8 cellular contexts compared by ENCODE assay signal in the genomic region with DNA sequence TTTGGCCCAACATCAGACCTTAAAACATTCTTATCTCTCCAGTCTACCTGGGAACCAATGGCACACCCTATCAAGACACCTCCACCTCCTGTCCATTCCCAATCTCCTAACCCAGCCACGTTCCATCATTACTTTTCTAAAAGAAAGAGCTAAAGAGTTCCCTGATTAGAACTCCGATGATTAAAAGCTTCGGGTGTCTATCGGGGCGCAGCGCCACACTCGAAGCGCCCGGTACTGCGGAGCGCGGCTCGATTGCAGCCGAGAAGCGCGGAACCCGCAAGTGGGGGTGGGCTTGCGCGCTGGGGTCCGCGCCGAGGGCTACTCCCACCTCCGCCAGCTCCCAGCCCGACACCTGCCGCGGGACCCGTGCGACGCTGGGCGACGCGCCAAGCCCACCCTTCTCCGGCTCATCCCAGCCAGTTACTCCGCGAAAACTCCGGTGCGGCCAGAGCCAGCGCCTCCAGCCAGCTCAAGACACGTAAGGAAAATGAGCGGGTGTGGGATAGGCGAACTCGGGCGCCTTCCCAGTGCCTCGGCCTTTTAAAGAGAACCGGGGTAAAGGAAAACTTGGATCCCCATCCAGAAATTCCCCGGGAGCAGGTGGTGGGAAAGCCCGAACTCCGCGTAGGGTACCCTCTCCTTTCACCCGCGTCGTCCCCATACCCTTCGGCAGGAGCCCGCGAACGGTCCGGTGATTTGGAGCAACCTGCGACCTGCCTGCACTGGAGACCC. TPM values are rescaled to one million over a fixed set of nuclear protein-coding genes. Genes with fewer than 3 reads are reported as not detected.
DNase-seq lines count a peak whose midpoint lies in the region; ATAC-seq, FAIRE-seq and TF ChIP-seq lines count a peak whose summit lies in the region.

No MANE protein-coding gene starts in this region.

- no peak overlapping the region for H3K56ac ChIP-seq in H9 (ENCODE audit: insufficient read length, low read depth, low read length)

- H3K79me2 ChIP-seq in H9 (ENCODE audit: insufficient read depth, low read length) = no peaks in the 10 kb centered on the region
- H3K79me2 ChIP-seq in K562 (ENCODE audit: control insufficient read depth, insufficient read depth, low read length) = no peaks in the 10 kb centered on the region
- no peaks in the 10 kb centered on the region for H3K79me2 ChIP-seq in OCI-LY7 (ENCODE audit: insufficient read depth, low read depth, low read length)

- no peaks in the 10 kb centered on the region for H3K9me2 ChIP-seq in OCI-LY7 (ENCODE audit: insufficient read depth, low read length)

- H2AFZ ChIP-seq in H9 (ENCODE audit: low read length) = peak overlapping the region; percentile 50
- no peak overlapping the region for H2AFZ ChIP-seq in K562 (ENCODE audit: low read depth, low read length)
- H2AFZ ChIP-seq in OCI-LY7 (ENCODE audit: low read length) = no peak overlapping the region

- CTCF ChIA-PET in A549 (lab: Yijun Ruan, JAX) = interaction anchor here (0.6 to 3.0 kb wide), 18 partner anchors 10 to 834 kb away, joined by 3 to 15 read pairs (median 4); no protein-coding TSS in a partner anchor
- CTCF ChIA-PET in K562 (lab: Yijun Ruan, JAX; ENCODE audit: low intra/inter-chr PET ratio) = no interaction called here
- CTCF ChIA-PET in OCI-LY7 (lab: Charles Lee; ENCODE audit: unreplicated experiment) = no interaction called here

- no TSS peak for BruUV-seq in K562 (replicated peaks; lab: Mats Ljungman, UMichigan)
- BruUV-seq in OCI-LY7 (replicated peaks; lab: Mats Ljungman, UMichigan) = no TSS peak

- H3K9me3 Mint-ChIP-seq in H9 = peaks cover 9 to 14% of the 10 kb centered on the region in 2 experiments

- TF ChIP-seq POLR2A in A549 (IDR thresholded peaks at IDR 0.05; ENCODE audit: low read length) (no peak), K562 (conservative IDR thresholded peaks at IDR 0.05) (no peak), spleen (IDR thresholded peaks at IDR 0.05) (no peak)

- H4K20me1 ChIP-seq in H9 (ENCODE audit: control insufficient read depth, insufficient read depth, insufficient read length) (no peaks in the 10 kb centered on the region), K562 (replicated peaks; ENCODE audit: control insufficient read depth, insufficient read depth, low read length) (no peaks in the 10 kb centered on the region), OCI-LY7 (ENCODE audit: insufficient read depth, low read length) (no peaks in the 10 kb centered on the region)

- no peak overlapping the region for H2BK15ac ChIP-seq in H9 (ENCODE audit: low read depth, low read length)

- no peak overlapping the region for H3K4ac ChIP-seq in H9 (ENCODE audit: low read depth, low read length)

- POLR2A ChIA-PET in A549 (lab: Yijun Ruan, JAX) (no interaction called here), K562 (lab: Yijun Ruan, JAX) (no interaction called here), OCI-LY7 (lab: Charles Lee) (interaction anchor here (0.6 kb wide), 1 partner anchor 20 kb away, joined by 3 read pairs; no protein-coding TSS in a partner anchor)

- WGBS in A549 (ENCODE audit: missing lambda C conversion rate) = 18% methylated on average over 37 of the region's 58 CpGs
- no CpG with 5 or more reads among the region's 58 CpGs for WGBS in H9 (ENCODE audit: extremely low coverage, insufficient read length, low lambda C conversion rate)
- WGBS in K562 (ENCODE audit: insufficient coverage, low coverage, missing lambda C conversion rate) = 62% methylated on average over 19 of the region's 58 CpGs
- WGBS in spleen, 5 donors = 2 to 10% (median 3%) methylated on average over 40 to 58 of the region's 58 CpGs

- intact Hi-C loops in K562 (cut with micrococcal nuclease) = loop anchor here (1.0 to 5.0 kb wide), 5 partner anchors 136 to 834 kb away; no protein-coding TSS in a partner anchor
- intact Hi-C loops in spleen (cut with DNase I; ENCODE audit: low total_unique reads) = loop anchor here (10.0 kb wide), 2 partner anchors 287 to 837 kb away; no protein-coding TSS in a partner anchor
- intact Hi-C loops in OCI-LY7 (cut with micrococcal nuclease; ENCODE audit: unreplicated experiment) = no loop called here

- TF ChIP-seq CTCF in A549 (IDR thresholded peaks at IDR 0.05) (no peak), H9 (conservative IDR thresholded peaks at IDR 0.05) (peak; percentile 41; the same call in 2 of the 3 replicates), K562 (IDR thresholded peaks at IDR 0.05 in 2 of 3, conservative IDR thresholded peaks at IDR 0.05 in 1 of 3; ENCODE audit: insufficient read depth in 2 of 3, low read depth in 1 of 3, low read length in 3 of 3) (no peak), spleen (IDR thresholded peaks at IDR 0.05 in 8 of 11, conservative IDR thresholded peaks at IDR 0.05 in 3 of 11) (peak in 1 of 11 experiments; percentile 18), OCI-LY7 (conservative IDR thresholded peaks at IDR 0.05; ENCODE audit: low read length) (no peak)

- H3K4me2 ChIP-seq in A549 (peak overlapping the region; percentile 100), H9 (ENCODE audit: insufficient read depth, insufficient read length, low read length) (peak overlapping the region; percentile 68), K562 (ENCODE audit: insufficient read depth, low read length) (peak overlapping the region; percentile 68; the same call in 1 of the 2 replicates), OCI-LY7 (ENCODE audit: low read length) (no peak overlapping the region)

- no peaks in the 10 kb centered on the region for H3K79me1 ChIP-seq in H9 (ENCODE audit: insufficient read depth, low read depth, low read length, poor library complexity, severe bottlenecking)

- peaks cover 3 to 13% (median 12%) of the 10 kb centered on the region in 3 experiments; a peak in 6 of 7 replicates for H3K36me3 Mint-ChIP-seq in H9 (ENCODE audit: insufficient read depth in 1 of 3, low read depth in 3 of 3)

- H2BK120ac ChIP-seq in H9 (ENCODE audit: low read depth, low read length, poor library complexity, severe bottlenecking) = no peak overlapping the region

- ATAC-seq in A549 = peak; percentile 74 to 77
- ATAC-seq in K562 = no peak
- no peak for ATAC-seq in HG03442 (IDR thresholded peaks at IDR 0.05; ENCODE audit: unreplicated experiment)

- H3K4me3 ChIP-seq in A549 (peak overlapping the region; percentile 56), K562 (no peak overlapping the region), spleen (peak overlapping the region; percentile 37 to 68 (median 47)), OCI-LY7 (ENCODE audit: low read depth, low read length, poor library complexity, severe bottlenecking) (no peak overlapping the region)

- DNase-seq in A549 (ENCODE audit: low read depth in 1 of 2, low spot score in 1 of 2) (peak in 1 of 2 experiments; percentile 4), H9 (peak; percentile 45), K562 (ENCODE audit: extremely low read depth in 1 of 4, low spot score in 3 of 4) (no peak), iPS-NIHi7 (ENCODE audit: extremely low spot score) (peak; percentile 46), spleen (peak; percentile 65), OCI-LY7 (ENCODE audit: low spot score) (no peak), NCI-H345 treated with DMSO at 0.1 percent for 48 hours (lab: John Stamatoyannopoulos, UW; ENCODE audit: unreplicated experiment) (no peak)

- no peak overlapping the region for H2AK5ac ChIP-seq in H9 (ENCODE audit: insufficient read length, low read length)

- H3K36me3 ChIP-seq in K562 (ENCODE audit: control insufficient read depth, insufficient read depth, low read length) (no peaks in the 10 kb centered on the region), spleen (no peaks in the 10 kb centered on the region), OCI-LY7 (ENCODE audit: insufficient read depth, low read length) (no peaks in the 10 kb centered on the region)

- H2BK12ac ChIP-seq in H9 (ENCODE audit: insufficient read length, low read depth, low read length) = no peak overlapping the region

- TF ChIP-seq EP300 in A549 (IDR thresholded peaks at IDR 0.05) = no peak
- no peak for TF ChIP-seq EP300 in K562 (IDR thresholded peaks at IDR 0.05; ENCODE audit: low read length)

- in situ Hi-C loops in K562 (cut with MboI) = loop anchor here (10.0 kb wide), 2 partner anchors 137 to 227 kb away; no protein-coding TSS in a partner anchor

- H2BK20ac ChIP-seq in H9 (ENCODE audit: low read depth, low read length, poor library complexity, severe bottlenecking) = no peak overlapping the region

- H4K91ac ChIP-seq in H9 (ENCODE audit: insufficient read length, low read depth, low read length) = no peak overlapping the region

- no peak overlapping the region for H4K5ac ChIP-seq in H9 (ENCODE audit: insufficient read length, low read depth, low read length)

- H3K9ac ChIP-seq in H9 (ENCODE audit: extremely low read depth, insufficient read length, low read length) (peak overlapping the region; percentile 54), K562 (ENCODE audit: insufficient read depth in 1 of 2, low read depth in 2 of 2, low read length in 2 of 2) (no peak overlapping the region)

- H3K4me3 Mint-ChIP-seq in H9 = peak overlapping the region; percentile 90 to 95

- H3K9me1 ChIP-seq in K562 (ENCODE audit: control insufficient read depth, insufficient read depth, low read length) = no peaks in the 10 kb centered on the region

- FAIRE-seq in A549 (lab: Jason Lieb, UNC) (no peak), K562 (lab: Jason Lieb, UNC) (no peak)

- peaks cover 13 to 16% of the 10 kb centered on the region in 2 experiments for H3K4me1 Mint-ChIP-seq in H9

- no peak overlapping the region for H4K8ac ChIP-seq in H9 (replicated peaks; ENCODE audit: insufficient read length, low read depth, low read length)

- H3K27ac ChIP-seq in A549 (no peak overlapping the region), H9 (ENCODE audit: insufficient read length, low read depth, low read length) (no peak overlapping the region), K562 (ENCODE audit: extremely low read depth, low read depth, low read length) (no peak overlapping the region), spleen (peak overlapping the region in 7 of 8 donors; percentile 64 to 81 (median 72)), OCI-LY7 (ENCODE audit: low read depth, low read length, poor library complexity, severe bottlenecking) (no peak overlapping the region)

- TF ChIP-seq RAD21 in A549 (conservative IDR thresholded peaks at IDR 0.05 in 1 of 2, IDR thresholded peaks at IDR 0.05 in 1 of 2) (no peak), K562 (CRISPR knock-in tag; conservative IDR thresholded peaks at IDR 0.05 in 1 of 2, IDR thresholded peaks at IDR 0.05 in 1 of 2) (no peak)

- peaks cover 23% of the 10 kb centered on the region for H3K27me3 Mint-ChIP-seq in H9 (ENCODE audit: low read depth)

- no peak overlapping the region for H3K23ac ChIP-seq in H9 (ENCODE audit: insufficient read length, low read depth, low read length)

- H3K27ac Mint-ChIP-seq in H9 = no peak overlapping the region

- H3K9me3 ChIP-seq in A549 = no peaks in the 10 kb centered on the region
- no peaks in the 10 kb centered on the region for H3K9me3 ChIP-seq in H9 (ENCODE audit: control insufficient read depth, low read depth, low read length)
- no peaks in the 10 kb centered on the region for H3K9me3 ChIP-seq in K562 (replicated peaks; ENCODE audit: control insufficient read depth, insufficient read depth, low read depth, low read length)
- no peaks in the 10 kb centered on the region for H3K9me3 ChIP-seq in spleen
- H3K9me3 ChIP-seq in OCI-LY7 (ENCODE audit: low read length) = no peaks in the 10 kb centered on the region

- no peak overlapping the region for H3T11ph ChIP-seq in H9 (ENCODE audit: low read length)

- H3K14ac ChIP-seq in H9 (ENCODE audit: insufficient read depth, low read length) = 0 out of 2 replicates have a peak overlapping the region, but pooled peaks have one; percentile 34

- H2BK5ac ChIP-seq in H9 (ENCODE audit: insufficient read length, low read length) = no peak overlapping the region

- peaks cover 14% of the 10 kb centered on the region for H3K23me2 ChIP-seq in H9 (ENCODE audit: insufficient read length, low read depth, low read length, poor library complexity, severe bottlenecking)

- H3K4me1 ChIP-seq in A549 (peaks cover 6% of the 10 kb centered on the region; the same call in 1 of the 3 replicates), H9 (ENCODE audit: insufficient read depth, low read length) (no peaks in the 10 kb centered on the region), K562 (replicated peaks in 1 of 2; ENCODE audit: control insufficient read depth in 2 of 2, insufficient read depth in 2 of 2, low read length in 2 of 2) (peaks cover 0 to 8% of the 10 kb centered on the region in 2 experiments; a peak in 4 of 5 replicates), spleen (peaks cover 0 to 21% (median 17%) of the 10 kb centered on the region in 6 donors), OCI-LY7 (ENCODE audit: insufficient read depth, low read length, poor library complexity, severe bottlenecking) (no peaks in the 10 kb centered on the region)

- peaks cover 8% of the 10 kb centered on the region; the same call in 1 of the 2 replicates for H3K27me3 ChIP-seq in H9 (ENCODE audit: insufficient read depth, low read length)
- H3K27me3 ChIP-seq in K562 (ENCODE audit: control insufficient read depth in 2 of 2, insufficient read depth in 2 of 2, low read length in 2 of 2) = peaks cover 0 to 8% of the 10 kb centered on the region in 2 experiments; a peak in 1 of 5 replicates
- H3K27me3 ChIP-seq in spleen (replicated peaks in 1 of 7) = peaks cover 0 to 66% (median 18%) of the 10 kb centered on the region in 7 donors

- no peak overlapping the region for H3K18ac ChIP-seq in H9 (ENCODE audit: insufficient read length, low read depth, low read length)

RNA-seq across cellular contexts. Expression of a gene that starts 0.6 kb away (rescaled TPM):
- polyA plus RNA-seq in A549 (2011; rRNA removed) (0.23 and 0.30 TPM in 2 replicates), A549 (2017; fragmentation: RNase III; extraction: RNeasy Plus Mini Kit Qiagen cat#74134 plus additional on column Dnase treatment) (0.03 to 0.14 TPM (median 0.13 TPM) in 3 replicates), K562 (2011; rRNA removed) (not detected in 2 replicates), K562 (2014; fragmentation: Illumina TruSeq; extraction: Trizol) (not detected in 2 replicates), K562 (2014; fragmentation: Nextera tagmentation; extraction: Ambion mirVana) (under 1 TPM; 0.04 to 0.10 TPM), K562 (2014; rRNA removed) (not detected in 2 replicates), spleen (10 to 100 TPM; 10.8 to 70.9 (median 39.5) TPM)
- polyA plus RNA-seq in A549 (2012; cell fraction: cytosol; rRNA removed) = 0.03 and 0.05 TPM in 2 replicates
- polyA plus RNA-seq in A549 (2012; cell fraction: nucleus; rRNA removed) = 0.05 and 0.09 TPM in 2 replicates
- polyA minus RNA-seq in A549 (2011; rRNA and poly(A)+ RNA removed) = 0.39 TPM in 1 of 2 replicates, not detected in the other
- total RNA-seq in H9 (2021) (24.0 and 27.3 TPM in 2 replicates), K562 (2014; rRNA removed) (not detected in 2 replicates), K562 (2014; rRNA removed; fragmentation: Illumina TruSeq; extraction: Trizol) (0.10 TPM in 1 of 2 replicates, not detected in the other), K562 (2015; rRNA removed; fragmentation: Illumina TruSeq; extraction: Trizol) (0.18 TPM in 1 of 2 replicates, not detected in the other), K562 (2021) (0.07 and 0.13 TPM in 2 replicates), spleen (100 to 1,000 TPM in 5 of 7 donors, 10 to 100 TPM in 2; 41.8 to 179 (median 118) TPM), OCI-LY7 (2022) (not detected in 2 replicates)
- 0.23 TPM in 1 of 2 replicates, not detected in the other for total RNA-seq in K562 (2011; cell fraction: chromatin; rRNA removed; ENCODE audit: low replicate concordance)
- total RNA-seq in K562 (2011; cell fraction: nucleolus; rRNA removed) = not detected in 2 replicates
- not detected in 2 replicates for total RNA-seq in K562 (2011; cell fraction: nucleoplasm; rRNA removed)
- polyA plus RNA-seq in K562 (2011; cell fraction: cytosol; rRNA removed) = not detected in 2 replicates
- polyA plus RNA-seq in K562 (2011; cell fraction: nucleus; rRNA removed) = not detected in 2 replicates
- polyA plus RNA-seq in K562 (2012) = 0.07 and 0.10 TPM in 2 replicates
- polyA minus RNA-seq in K562 (2011; rRNA and poly(A)+ RNA removed) = not detected in 2 replicates
- polyA minus RNA-seq in K562 (2011; cell fraction: cytosol; rRNA and poly(A)+ RNA removed) = not detected in 2 replicates
- polyA minus RNA-seq in K562 (2011; cell fraction: nucleus; rRNA and poly(A)+ RNA removed) = not detected in 2 replicates
- not detected in 2 replicates for total RNA-seq in OCI-LY7 (2014; rRNA removed; shearing (Covaris generic))

RNA-seq across cellular contexts. Expression of a gene that starts 11.9 kb away (rescaled TPM):
- polyA plus RNA-seq in A549 (2011; rRNA removed) (0.11 and 0.13 TPM in 2 replicates), A549 (2017; fragmentation: RNase III; extraction: RNeasy Plus Mini Kit Qiagen cat#74134 plus additional on column Dnase treatment) (not detected in 3 replicates), K562 (2011; rRNA removed) (not detected in 2 replicates), K562 (2014; fragmentation: Illumina TruSeq; extraction: Trizol) (not detected in 2 replicates), K562 (2014; fragmentation: Nextera tagmentation; extraction: Ambion mirVana) (not detected), K562 (2014; rRNA removed) (not detected in 2 replicates), spleen (1 to 10 TPM in 2 of 3 donors, under 1 TPM in 1; 0.77 to 2.3 (median 1.3) TPM)
- polyA plus RNA-seq in A549 (2012; cell fraction: cytosol; rRNA removed) = not detected in 2 replicates
- not detected in 2 replicates for polyA plus RNA-seq in A549 (2012; cell fraction: nucleus; rRNA removed)
- polyA minus RNA-seq in A549 (2011; rRNA and poly(A)+ RNA removed) = not detected in 2 replicates
- total RNA-seq in H9 (2021) (4.2 and 5.7 TPM in 2 replicates), K562 (2014; rRNA removed) (not detected in 2 replicates), K562 (2014; rRNA removed; fragmentation: Illumina TruSeq; extraction: Trizol) (not detected in 2 replicates), K562 (2015; rRNA removed; fragmentation: Illumina TruSeq; extraction: Trizol) (not detected in 2 replicates), K562 (2021) (not detected in 2 replicates), spleen (1 to 10 TPM; 3.6 to 8.4 (median 5.4) TPM), OCI-LY7 (2022) (not detected in 2 replicates)
- total RNA-seq in K562 (2011; cell fraction: chromatin; rRNA removed; ENCODE audit: low replicate concordance) = not detected in 2 replicates
- total RNA-seq in K562 (2011; cell fraction: nucleolus; rRNA removed) = not detected in 2 replicates
- total RNA-seq in K562 (2011; cell fraction: nucleoplasm; rRNA removed) = not detected in 2 replicates
- not detected in 2 replicates for polyA plus RNA-seq in K562 (2011; cell fraction: cytosol; rRNA removed)
- not detected in 2 replicates for polyA plus RNA-seq in K562 (2011; cell fraction: nucleus; rRNA removed)
- polyA plus RNA-seq in K562 (2012) = not detected in 2 replicates
- polyA minus RNA-seq in K562 (2011; rRNA and poly(A)+ RNA removed) = not detected in 2 replicates
- polyA minus RNA-seq in K562 (2011; cell fraction: cytosol; rRNA and poly(A)+ RNA removed) = not detected in 2 replicates
- polyA minus RNA-seq in K562 (2011; cell fraction: nucleus; rRNA and poly(A)+ RNA removed) = not detected in 2 replicates
- total RNA-seq in OCI-LY7 (2014; rRNA removed; shearing (Covaris generic)) = not detected in 2 replicates

Comparison
In these comparisons a context has a peak if more than half of its experiments do, and no peak if none do; other contexts are left out.
1. ATAC-seq: peak in A549 (2 of 2); none in K562 (single experiment) and HG03442 (single experiment).
2. DNase-seq: peak in H9 (single experiment), iPS-NIHi7 (single experiment) and spleen (single experiment); none in K562 (0 of 4), OCI-LY7 (single experiment) and NCI-H345 treated with DMSO at 0.1 percent for 48 hours (single experiment).
3. H3K27ac ChIP-seq: peak in spleen (7 of 8); none in A549 (0 of 2), H9 (single experiment), K562 (single experiment) and OCI-LY7 (single experiment).
4. H3K4me3 ChIP-seq: peak in A549 (single experiment) and spleen (8 of 8); none in K562 (single experiment) and OCI-LY7 (single experiment).
5. RNA of a gene that starts 0.6 kb away (total RNA-seq): 41.8 to 179 TPM in spleen and 24.0 to 27.3 TPM in H9; 0.07 to 0.23 TPM in K562 and not detected in OCI-LY7; every median in the first group is over 10 times any median in the second.